17 cellular contexts compared by ENCODE assay signal in genomic region chr12:67354322-67354721, GRCh38.
DNase-seq lines count a peak whose midpoint lies in the region; ATAC-seq, FAIRE-seq and TF ChIP-seq lines count a peak whose summit lies in the region.
"Had no signal": no experiment of that assay in that cellular context is flagged by ENCODE, and none has a peak within 500 bp of the region (broad histone marks: within the 10 kb centered on the region; RNA-seq: fewer than 3 reads in every experiment).

No MANE protein-coding gene starts in this region.

- H3K27ac ChIP-seq in breast epithelium (peak overlapping the region; percentile 19 to 33), mammary epithelial cell (ENCODE audit: insufficient read depth, low read depth, low read length) (no peak overlapping the region), thyroid gland (peak overlapping the region; percentile 77 to 83 (median 81)), pancreas (no peak overlapping the region)
- H3K27ac ChIP-seq: RWPE1 had no signal

- no peaks in the 10 kb centered on the region for H3K4me1 ChIP-seq in breast epithelium
- no peaks in the 10 kb centered on the region for H3K4me1 ChIP-seq in mammary epithelial cell (ENCODE audit: insufficient read depth, low read length)
- peaks cover 29 to 53% of the 10 kb centered on the region in 2 donors for H3K4me1 ChIP-seq in thyroid gland
- peaks cover 0 to 4% (median 4%) of the 10 kb centered on the region in 3 donors for H3K4me1 ChIP-seq in pancreas

- H3K4me2 ChIP-seq in mammary epithelial cell (ENCODE audit: insufficient read depth, low read depth, low read length): no peak overlapping the region

- H3K27me3 ChIP-seq in breast epithelium (no peaks in the 10 kb centered on the region), mammary epithelial cell (ENCODE audit: insufficient read depth, low read length) (no peaks in the 10 kb centered on the region), thyroid gland (no peaks in the 10 kb centered on the region), pancreas (peaks cover 0 to 6% (median 0%) of the 10 kb centered on the region in 4 donors)

- in situ Hi-C loops in mammary epithelial cell (cut with MboI; ENCODE audit: low sequenced_read_pairs in 2 of 2): loop anchor here (10.0 to 25.0 kb wide), 2 partner anchors 583 to 590 kb away; no protein-coding TSS in a partner anchor

- H4K20me1 ChIP-seq in mammary epithelial cell (ENCODE audit: insufficient read depth, low read length): peaks cover 2% of the 10 kb centered on the region

- no peaks in the 10 kb centered on the region for H3K79me2 ChIP-seq in mammary epithelial cell (ENCODE audit: insufficient read depth, low read length)

- H3K9me3 ChIP-seq in breast epithelium (no peaks in the 10 kb centered on the region), mammary epithelial cell (replicated peaks; ENCODE audit: insufficient read depth, low read length) (no peaks in the 10 kb centered on the region), thyroid gland (no peaks in the 10 kb centered on the region), pancreas (no peaks in the 10 kb centered on the region)

- no peak for FAIRE-seq in pancreas (lab: Jason Lieb, UNC)

- CTCF ChIA-PET in mammary epithelial cell (lab: Charles Lee; ENCODE audit: low non-redundant PET): interaction anchor here (0.6 kb wide), 1 partner anchor 589 kb away, joined by 4 read pairs; no protein-coding TSS in a partner anchor

- DNase-seq in breast epithelium (ENCODE audit: low spot score in 2 of 2): no peak
- no peak for DNase-seq in mammary epithelial cell
- DNase-seq in amniotic epithelial cell (ENCODE audit: low read depth): peak; percentile 42
- DNase-seq in iris pigment epithelial cell (ENCODE audit: low read depth): peak; percentile 29
- peak; percentile 57 to 60 for DNase-seq in thyroid gland
- DNase-seq in pancreas: no peak
- DNase-seq: activated CD8-positive, alpha-beta memory T cell treated with anti-CD3 and anti-CD28 coated beads, Interleukin-2, amount 50 U/mL, for 48 hours; DMS79; hippocampal formation; KG1; NCI-H1694; NCI-H526; occipital lobe had no signal

- ATAC-seq in HG03175 (IDR thresholded peaks at IDR 0.05; ENCODE audit: unreplicated experiment) (no peak), pancreas (no peak), HG03432 (IDR thresholded peaks at IDR 0.05; ENCODE audit: unreplicated experiment) (no peak)

- no peak overlapping the region for H2AFZ ChIP-seq in mammary epithelial cell (ENCODE audit: low read depth, low read length)

- intact Hi-C loops in breast epithelium (cut with DNase I; ENCODE audit: low total_unique reads): no loop called here
- intact Hi-C loops in mammary epithelial cell (cut with micrococcal nuclease): loop anchor here (2.0 kb wide), 1 partner anchor 294 kb away; the partner anchor contains the start of gene DYRK2
- intact Hi-C loops in thyroid gland (cut with DNase I): no loop called here
- intact Hi-C loops in pancreas (cut with DNase I): loop anchor here in 1 of 3 donors (10.0 kb wide), 2 partner anchors 90 to 590 kb away; no protein-coding TSS in a partner anchor

- H3K36me3 ChIP-seq in breast epithelium (no peaks in the 10 kb centered on the region), mammary epithelial cell (ENCODE audit: insufficient read depth, low read length) (no peaks in the 10 kb centered on the region), thyroid gland (no peaks in the 10 kb centered on the region), pancreas (no peaks in the 10 kb centered on the region)

- H3K9ac ChIP-seq in mammary epithelial cell (ENCODE audit: insufficient read depth, low read length): no peak overlapping the region

- WGBS in mammary epithelial cell (ENCODE audit: low coverage, missing lambda C conversion rate): 41% methylated on average over 5 of the region's 5 CpGs
- WGBS in thyroid gland, 2 donors: 9 to 11% methylated on average over 5 of the region's 5 CpGs
- 54 to 66% methylated on average over 5 of the region's 5 CpGs for WGBS in pancreas, 2 donors

- no TSS peak for BruUV-seq in mammary epithelial cell (replicated peaks; lab: Mats Ljungman, UMichigan)

- H3K4me3 ChIP-seq in breast epithelium (peak overlapping the region in 1 of 3 donors; percentile 13), mammary epithelial cell (replicated peaks in 1 of 3; ENCODE audit: insufficient read depth in 1 of 3, low read depth in 2 of 3, low read length in 3 of 3) (no peak overlapping the region), thyroid gland (replicated peaks in 1 of 3) (no peak overlapping the region), pancreas (no peak overlapping the region)
- H3K4me3 ChIP-seq: lung had no signal

- dilution Hi-C loops in mammary epithelial cell (cut with HindIII; ENCODE audit: low sequenced_read_pairs): no loop called here

- no peak for TF ChIP-seq POLR2A in breast epithelium (IDR thresholded peaks at IDR 0.05)
- TF ChIP-seq POLR2A in thyroid gland (IDR thresholded peaks at IDR 0.05): peak in 1 of 2 donors; percentile 24

- TF ChIP-seq CTCF in breast epithelium (IDR thresholded peaks at IDR 0.05) (no peak), mammary epithelial cell (conservative IDR thresholded peaks at IDR 0.05 in 1 of 2, IDR thresholded peaks at IDR 0.05 in 1 of 2; ENCODE audit: extremely low read depth in 1 of 2, insufficient read depth in 1 of 2, low read depth in 1 of 2, low read length in 2 of 2) (no peak), thyroid gland (IDR thresholded peaks at IDR 0.05) (no peak), pancreas (IDR thresholded peaks at IDR 0.05) (no peak)

Comparison
In these comparisons a context has a peak if more than half of its experiments do, and no peak if none do; other contexts are left out.
1. H3K27ac ChIP-seq: peak in breast epithelium (2 of 2) and thyroid gland (3 of 3); none in mammary epithelial cell (single experiment) and pancreas (0 of 4).
2. DNase-seq: peak in amniotic epithelial cell (single experiment), iris pigment epithelial cell (single experiment) and thyroid gland (2 of 2); none in breast epithelium (0 of 2), mammary epithelial cell (single experiment) and pancreas (0 of 6).